Comparison of ENCODE assay signal across 1 cellular context in the genomic region with DNA sequence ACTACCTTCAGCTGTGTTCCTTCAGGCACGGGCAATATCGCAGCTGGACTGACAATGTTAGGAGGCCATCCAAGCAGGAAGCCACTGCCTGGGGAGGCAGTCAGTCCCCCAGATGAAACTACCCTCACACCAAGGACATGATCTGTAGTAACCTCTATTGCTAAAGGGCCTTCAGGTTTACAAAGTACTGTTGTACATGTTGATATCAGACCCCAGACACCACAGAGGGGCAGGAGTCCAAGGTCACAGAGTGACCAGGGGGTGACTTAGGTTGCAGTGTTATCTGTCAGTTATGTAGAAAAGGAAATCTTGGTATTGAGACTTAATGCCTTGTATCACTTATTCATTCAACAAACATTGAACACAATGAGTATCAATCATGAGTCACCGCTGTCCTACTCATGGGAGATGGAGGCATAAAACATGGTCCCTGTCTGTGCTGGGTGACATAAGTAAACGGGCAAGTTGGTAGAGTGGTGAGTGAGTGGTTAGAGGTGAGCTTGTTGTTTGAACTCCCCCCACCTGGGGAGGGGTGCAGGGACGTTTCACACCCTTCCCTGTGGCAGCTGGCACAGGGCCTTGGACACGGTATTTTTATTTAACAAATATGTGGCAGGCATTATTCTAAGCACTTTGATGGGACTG.
TF ChIP-seq lines count a peak whose summit lies in the region.

No MANE protein-coding gene starts in this region.

TF ChIP-seq in IMR-90, 13 proteins besides CTCF, POLR2A, EP300 and RAD21:
- no peak for TF ChIP-seq MAZ (IDR thresholded peaks at IDR 0.05; ENCODE audit: borderline replicate concordance, low read depth, low read length)
- no peak for TF ChIP-seq RFX5 (IDR thresholded peaks at IDR 0.05; ENCODE audit: low read depth, low read length)
- TF ChIP-seq, protein P1, sequence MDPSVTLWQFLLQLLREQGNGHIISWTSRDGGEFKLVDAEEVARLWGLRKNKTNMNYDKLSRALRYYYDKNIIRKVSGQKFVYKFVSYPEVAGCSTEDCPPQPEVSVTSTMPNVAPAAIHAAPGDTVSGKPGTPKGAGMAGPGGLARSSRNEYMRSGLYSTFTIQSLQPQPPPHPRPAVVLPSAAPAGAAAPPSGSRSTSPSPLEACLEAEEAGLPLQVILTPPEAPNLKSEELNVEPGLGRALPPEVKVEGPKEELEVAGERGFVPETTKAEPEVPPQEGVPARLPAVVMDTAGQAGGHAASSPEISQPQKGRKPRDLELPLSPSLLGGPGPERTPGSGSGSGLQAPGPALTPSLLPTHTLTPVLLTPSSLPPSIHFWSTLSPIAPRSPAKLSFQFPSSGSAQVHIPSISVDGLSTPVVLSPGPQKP (IDR thresholded peaks at IDR 0.05; ENCODE audit: borderline replicate concordance, low read depth, low read length) = no peak
- no peak for TF ChIP-seq BHLHE40 (IDR thresholded peaks at IDR 0.05; ENCODE audit: low read depth, low read length)
- TF ChIP-seq CEBPB (IDR thresholded peaks at IDR 0.05; ENCODE audit: low read depth, low read length) = no peak
